Comparison of ENCODE assay signal across 8 cellular contexts in the genomic region with DNA sequence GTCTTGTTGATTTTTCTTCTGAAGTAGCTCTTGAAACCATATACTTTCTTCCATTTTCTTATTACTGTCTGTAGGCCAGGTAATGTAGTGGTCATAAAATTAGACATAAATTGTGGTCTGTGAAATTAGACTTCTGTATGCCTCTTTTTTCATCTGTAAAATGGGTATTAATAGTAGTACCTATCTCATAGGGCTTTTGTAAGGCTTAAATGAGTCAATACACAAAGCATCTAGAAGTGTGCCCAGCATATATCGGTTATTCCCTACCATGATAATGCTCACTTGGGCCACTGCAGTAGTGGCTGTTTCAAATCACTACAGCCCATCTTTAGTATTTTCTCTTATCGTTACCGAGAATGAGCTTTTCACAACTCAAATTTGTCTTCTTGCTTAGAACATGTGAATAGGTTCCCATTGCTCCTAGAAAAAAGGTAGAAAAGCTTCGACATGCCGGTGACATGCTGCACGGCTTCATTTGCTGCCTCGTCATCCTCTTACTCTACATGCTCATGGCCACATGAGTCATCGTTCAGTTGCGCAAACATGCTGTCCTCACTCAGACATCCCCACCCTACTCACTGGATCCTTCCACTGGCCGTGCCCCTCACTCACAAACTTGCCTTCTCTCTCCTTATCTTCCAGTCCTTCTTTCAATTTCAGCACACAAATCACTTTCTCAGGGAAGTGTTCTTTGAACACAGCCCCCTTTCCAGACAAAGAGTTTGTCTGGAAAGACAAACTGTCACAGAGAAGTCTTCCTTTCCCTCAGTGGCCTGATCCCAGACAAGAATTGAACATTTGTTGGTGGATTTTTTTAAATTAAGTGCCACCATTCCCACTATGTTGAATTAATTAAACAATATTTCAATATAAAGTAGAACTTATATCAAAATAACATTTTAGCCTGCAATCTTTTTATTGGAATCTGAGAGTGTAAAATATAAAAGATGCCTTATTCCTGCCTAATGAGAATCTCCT. TPM values are rescaled to one million over a fixed set of nuclear protein-coding genes. Genes with fewer than 3 reads are reported as not detected.
DNase-seq lines count a peak whose midpoint lies in the region; ATAC-seq and TF ChIP-seq lines count a peak whose summit lies in the region.
"Had no signal": no experiment of that assay in that cellular context is flagged by ENCODE, and none has a peak within 500 bp of the region (broad histone marks: within the 10 kb centered on the region; RNA-seq: fewer than 3 reads in every experiment).

No MANE protein-coding gene starts in this region.

- TF ChIP-seq CTCF in testis (IDR thresholded peaks at IDR 0.05): no peak

- no peaks in the 10 kb centered on the region for H3K36me3 ChIP-seq in testis (ENCODE audit: low read depth, missing control alignments)

- ATAC-seq in SK-N-SH treated with all-trans-retinoic acid at 6 μM for 48 hours (peak; percentile 47), left cardiac atrium (peak in 1 of 2 donors; percentile 81), GM18505 (IDR thresholded peaks at IDR 0.05; ENCODE audit: unreplicated experiment) (no peak)

- DNase-seq in HPDE6-E6E7 (ENCODE audit: extremely low spot score) (peak; percentile 91), left cardiac atrium (peak; percentile 81), testis (peak; percentile 51), HuH-7.5 (ENCODE audit: low spot score) (no peak), NCI-H2107 treated with DMSO at 0.1 percent for 48 hours (lab: John Stamatoyannopoulos, UW; ENCODE audit: unreplicated experiment) (no peak)

- WGBS in testis, 2 donors: 85 to 94% methylated on average over 10 of the region's 10 CpGs

- H3K9me3 ChIP-seq in testis: no peaks in the 10 kb centered on the region

- H3K4me3 ChIP-seq in testis: no peak overlapping the region

- intact Hi-C loops in left cardiac atrium (cut with DNase I): loop anchor here in 1 of 2 donors (1.0 to 5.0 kb wide), 2 partner anchors 353 to 434 kb away; no protein-coding TSS in a partner anchor
- intact Hi-C loops in testis (cut with DNase I; ENCODE audit: low total_unique reads): loop anchor here (2.0 kb wide), 1 partner anchor 353 kb away; no protein-coding TSS in a partner anchor

- no peaks in the 10 kb centered on the region for H3K27me3 ChIP-seq in testis

- no peak overlapping the region for H3K27ac ChIP-seq in testis

- H3K4me1 ChIP-seq in testis: peaks cover 4% of the 10 kb centered on the region

- no peak for TF ChIP-seq POLR2A in testis (IDR thresholded peaks at IDR 0.05)
- no peak for TF ChIP-seq POLR2A in GM18505 (IDR thresholded peaks at IDR 0.05; ENCODE audit: borderline replicate concordance, extremely low read depth, insufficient read depth, insufficient read length)

TF ChIP-seq in SK-N-SH treated with all-trans-retinoic acid at 6 μM for 48 hours, 23 proteins besides CTCF, POLR2A, EP300 and RAD21:
- TF ChIP-seq CSDC2 (CRISPR knock-in tag; IDR thresholded peaks at IDR 0.05) (no peak), TCF4 (CRISPR knock-in tag; IDR thresholded peaks at IDR 0.05; ENCODE audit: borderline replicate concordance) (no peak), GLIS3 (CRISPR knock-in tag; IDR thresholded peaks at IDR 0.05) (no peak), ZNF565 (CRISPR knock-in tag; conservative IDR thresholded peaks at IDR 0.05; ENCODE audit: low read depth) (no peak), OSR1 (CRISPR knock-in tag; IDR thresholded peaks at IDR 0.05) (no peak), RARB (CRISPR knock-in tag; IDR thresholded peaks at IDR 0.05) (no peak), SNAI2 (CRISPR knock-in tag; IDR thresholded peaks at IDR 0.05) (no peak), TOX (CRISPR knock-in tag; IDR thresholded peaks at IDR 0.05; ENCODE audit: borderline replicate concordance) (no peak), ZNF8 (CRISPR knock-in tag; IDR thresholded peaks at IDR 0.05) (no peak)
- TF ChIP-seq, protein P1, sequence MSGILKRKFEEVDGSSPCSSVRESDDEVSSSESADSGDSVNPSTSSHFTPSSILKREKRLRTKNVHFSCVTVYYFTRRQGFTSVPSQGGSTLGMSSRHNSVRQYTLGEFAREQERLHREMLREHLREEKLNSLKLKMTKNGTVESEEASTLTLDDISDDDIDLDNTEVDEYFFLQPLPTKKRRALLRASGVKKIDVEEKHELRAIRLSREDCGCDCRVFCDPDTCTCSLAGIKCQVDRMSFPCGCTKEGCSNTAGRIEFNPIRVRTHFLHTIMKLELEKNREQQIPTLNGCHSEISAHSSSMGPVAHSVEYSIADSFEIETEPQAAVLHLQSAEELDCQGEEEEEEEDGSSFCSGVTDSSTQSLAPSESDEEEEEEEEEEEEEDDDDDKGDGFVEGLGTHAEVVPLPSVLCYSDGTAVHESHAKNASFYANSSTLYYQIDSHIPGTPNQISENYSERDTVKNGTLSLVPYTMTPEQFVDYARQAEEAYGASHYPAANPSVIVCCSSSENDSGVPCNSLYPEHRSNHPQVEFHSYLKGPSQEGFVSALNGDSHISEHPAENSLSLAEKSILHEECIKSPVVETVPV (CRISPR knock-in tag; IDR thresholded peaks at IDR 0.05): no peak
- TF ChIP-seq, protein P2, sequence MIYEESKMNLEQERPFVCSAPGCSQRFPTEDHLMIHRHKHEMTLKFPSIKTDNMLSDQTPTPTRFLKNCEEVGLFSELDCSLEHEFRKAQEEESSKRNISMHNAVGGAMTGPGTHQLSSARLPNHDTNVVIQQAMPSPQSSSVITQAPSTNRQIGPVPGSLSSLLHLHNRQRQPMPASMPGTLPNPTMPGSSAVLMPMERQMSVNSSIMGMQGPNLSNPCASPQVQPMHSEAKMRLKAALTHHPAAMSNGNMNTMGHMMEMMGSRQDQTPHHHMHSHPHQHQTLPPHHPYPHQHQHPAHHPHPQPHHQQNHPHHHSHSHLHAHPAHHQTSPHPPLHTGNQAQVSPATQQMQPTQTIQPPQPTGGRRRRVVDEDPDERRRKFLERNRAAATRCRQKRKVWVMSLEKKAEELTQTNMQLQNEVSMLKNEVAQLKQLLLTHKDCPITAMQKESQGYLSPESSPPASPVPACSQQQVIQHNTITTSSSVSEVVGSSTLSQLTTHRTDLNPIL (CRISPR knock-in tag; IDR thresholded peaks at IDR 0.05; ENCODE audit: low read depth): no peak
- TF ChIP-seq, protein P3, sequence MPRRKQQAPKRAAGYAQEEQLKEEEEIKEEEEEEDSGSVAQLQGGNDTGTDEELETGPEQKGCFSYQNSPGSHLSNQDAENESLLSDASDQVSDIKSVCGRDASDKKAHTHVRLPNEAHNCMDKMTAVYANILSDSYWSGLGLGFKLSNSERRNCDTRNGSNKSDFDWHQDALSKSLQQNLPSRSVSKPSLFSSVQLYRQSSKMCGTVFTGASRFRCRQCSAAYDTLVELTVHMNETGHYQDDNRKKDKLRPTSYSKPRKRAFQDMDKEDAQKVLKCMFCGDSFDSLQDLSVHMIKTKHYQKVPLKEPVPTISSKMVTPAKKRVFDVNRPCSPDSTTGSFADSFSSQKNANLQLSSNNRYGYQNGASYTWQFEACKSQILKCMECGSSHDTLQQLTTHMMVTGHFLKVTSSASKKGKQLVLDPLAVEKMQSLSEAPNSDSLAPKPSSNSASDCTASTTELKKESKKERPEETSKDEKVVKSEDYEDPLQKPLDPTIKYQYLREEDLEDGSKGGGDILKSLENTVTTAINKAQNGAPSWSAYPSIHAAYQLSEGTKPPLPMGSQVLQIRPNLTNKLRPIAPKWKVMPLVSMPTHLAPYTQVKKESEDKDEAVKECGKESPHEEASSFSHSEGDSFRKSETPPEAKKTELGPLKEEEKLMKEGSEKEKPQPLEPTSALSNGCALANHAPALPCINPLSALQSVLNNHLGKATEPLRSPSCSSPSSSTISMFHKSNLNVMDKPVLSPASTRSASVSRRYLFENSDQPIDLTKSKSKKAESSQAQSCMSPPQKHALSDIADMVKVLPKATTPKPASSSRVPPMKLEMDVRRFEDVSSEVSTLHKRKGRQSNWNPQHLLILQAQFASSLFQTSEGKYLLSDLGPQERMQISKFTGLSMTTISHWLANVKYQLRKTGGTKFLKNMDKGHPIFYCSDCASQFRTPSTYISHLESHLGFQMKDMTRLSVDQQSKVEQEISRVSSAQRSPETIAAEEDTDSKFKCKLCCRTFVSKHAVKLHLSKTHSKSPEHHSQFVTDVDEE (CRISPR knock-in tag; IDR thresholded peaks at IDR 0.05): no peak

RNA-seq across cellular contexts. Expression of a gene that starts 32.2 kb away (rescaled TPM):
- total RNA-seq in left cardiac atrium: under 1 TPM in 1 of 2 donors, not detected in 1; 0.09 TPM
- not detected for total RNA-seq in testis
- polyA plus RNA-seq in testis (ENCODE audit: insufficient read depth, low read depth, low replicate concordance): 0.16 TPM
- total RNA-seq: activated CD8-positive, alpha-beta memory T cell treated with anti-CD3 and anti-CD28 coated beads, Interleukin-2, amount 10 ng/mL, durations not matched to agents 7 days and 5 days had no signal

RNA-seq across cellular contexts. Expression of a gene that starts 50.0 kb away (rescaled TPM):
- 10 to 100 TPM; 10.9 to 11.3 TPM for total RNA-seq in left cardiac atrium
- total RNA-seq in testis: 10 to 100 TPM in 1 of 2 donors, 1 to 10 TPM in 1; 8.9 to 13.2 TPM
- 7.2 TPM for polyA plus RNA-seq in testis (ENCODE audit: insufficient read depth, low read depth, low replicate concordance)

Comparison
In these comparisons a context has a peak if more than half of its experiments do, and no peak if none do; other contexts are left out.
1. DNase-seq: peak in HPDE6-E6E7 (single experiment), left cardiac atrium (single experiment) and testis (single experiment); none in HuH-7.5 (single experiment) and NCI-H2107 treated with DMSO at 0.1 percent for 48 hours (single experiment).